In the genomic region with DNA sequence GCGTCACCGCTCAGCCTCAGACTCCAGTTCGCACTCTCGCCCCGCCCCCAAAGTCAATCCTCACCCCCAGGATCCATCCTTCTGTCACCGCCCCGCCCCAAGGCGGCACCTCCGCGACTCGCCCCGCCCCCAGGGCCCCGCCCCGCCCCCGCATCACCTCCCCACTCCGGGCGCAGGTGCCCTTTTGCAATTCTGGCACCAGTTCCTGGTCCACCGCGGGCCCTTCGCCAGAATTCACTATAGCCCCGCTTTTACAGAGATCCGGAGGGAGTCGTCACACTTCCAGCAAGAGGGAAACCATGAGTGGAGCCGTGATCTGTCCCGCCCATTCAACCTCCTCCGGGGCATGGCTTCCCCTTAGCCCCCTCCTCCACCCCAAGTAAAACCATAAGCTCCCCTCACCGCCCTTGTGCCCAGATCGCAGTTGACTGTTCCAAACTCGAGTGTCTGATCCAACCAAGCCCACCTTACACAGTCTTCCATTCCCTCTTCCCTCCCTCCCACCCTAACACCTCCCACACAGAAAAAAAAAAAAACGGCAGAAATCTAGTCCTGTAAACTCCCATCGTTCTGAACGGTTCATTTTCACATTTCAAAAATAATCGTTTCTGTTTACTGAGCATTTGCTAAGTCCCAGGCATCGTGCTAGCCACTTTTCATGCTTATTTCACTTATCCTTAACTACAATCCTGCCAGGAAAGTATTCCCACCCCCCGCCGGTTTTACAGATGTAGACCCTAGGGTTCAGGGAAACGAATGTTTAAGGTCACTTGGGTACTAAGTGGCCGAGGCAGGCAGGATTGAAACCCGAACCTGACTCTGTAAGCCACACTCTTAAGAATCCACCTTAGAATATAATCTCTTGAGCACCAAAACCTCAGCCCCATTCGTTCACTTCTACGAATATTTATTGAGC, we compare ENCODE assay signal across 8 cellular contexts. TPM values are rescaled to one million over a fixed set of nuclear protein-coding genes. Genes with fewer than 3 reads are reported as not detected.
A peak's percentile ranks its signal among the peaks of the same experiment; 100 is the strongest.
DNase-seq lines count a peak whose midpoint lies in the region; ATAC-seq and TF ChIP-seq lines count a peak whose summit lies in the region.

No MANE protein-coding gene starts in this region.

- intact Hi-C loops in dendritic cell treated with granulocyte-macrophage colony-stimulating factor and Interleukin-4, amounts not matched to agents 40 ng/mL and 50 ng/mL, for 4 days (cut with micrococcal nuclease): loop anchor here (5.0 to 10.0 kb wide), 2 partner anchors 92 to 160 kb away; a partner anchor contains a TSS

- CTCF ChIA-PET in SK-N-SH (lab: Yijun Ruan, JAX): no interaction called here

- H3K27ac ChIP-seq in BLaER1 treated with 17β-estradiol and CSF1 and Interleukin-3, amounts not matched to agents 10 nM and 100 nM: peak overlapping the region; percentile 57 to 93 (median 71); a peak in 21 of 22 replicates
- H3K27ac ChIP-seq in SK-N-SH (ENCODE audit: low read depth in 2 of 2, low read length in 1 of 2): peak overlapping the region; percentile 84 to 88
- H3K27ac ChIP-seq in temporal lobe (ENCODE audit: low read depth, low read length): peak overlapping the region; percentile 86

- no peak for TF ChIP-seq CTCF in SK-N-SH (IDR thresholded peaks at IDR 0.05)

- peaks cover 0 to 15% (median 4%) of the 10 kb centered on the region in 11 experiments; a peak in 12 of 22 replicates for H3K36me3 ChIP-seq in BLaER1 treated with 17β-estradiol and CSF1 and Interleukin-3, amounts not matched to agents 10 nM and 100 nM
- peaks cover 6 to 9% of the 10 kb centered on the region in 2 experiments for H3K36me3 ChIP-seq in SK-N-SH (replicated peaks in 1 of 2; ENCODE audit: control insufficient read depth in 1 of 2, insufficient read depth in 2 of 2, low read length in 1 of 2)

- 3% methylated on average over 39 of the region's 41 CpGs for WGBS in SK-N-SH (ENCODE audit: low lambda C conversion rate)

- TF ChIP-seq RAD21 in SK-N-SH (IDR thresholded peaks at IDR 0.05; ENCODE audit: low read length): no peak

- H3K4me3 Mint-ChIP-seq in dendritic cell treated with granulocyte-macrophage colony-stimulating factor and Interleukin-4, amounts not matched to agents 40 ng/mL and 50 ng/mL, for 4 days: peak overlapping the region; percentile 84
- peak overlapping the region; percentile 94 for H3K4me3 Mint-ChIP-seq in memory B cell

- no peak for TF ChIP-seq EP300 in SK-N-SH (IDR thresholded peaks at IDR 0.05; ENCODE audit: borderline replicate concordance in 1 of 2, low read depth in 1 of 2, low read length in 1 of 2)

- H3K27me3 Mint-ChIP-seq in dendritic cell treated with granulocyte-macrophage colony-stimulating factor and Interleukin-4, amounts not matched to agents 40 ng/mL and 50 ng/mL, for 4 days: no peaks in the 10 kb centered on the region
- H3K27me3 Mint-ChIP-seq in memory B cell: no peaks in the 10 kb centered on the region

- DNase-seq in SK-N-SH (no peak), memory B cell (ENCODE audit: low spot score in 2 of 2) (peak in 1 of 2 donors; percentile 98), NCI-H146 (lab: John Stamatoyannopoulos, UW) (no peak)

- H4K20me1 ChIP-seq in BLaER1 treated with 17β-estradiol and CSF1 and Interleukin-3, amounts not matched to agents 10 nM and 100 nM: peaks cover 0 to 11% (median 0%) of the 10 kb centered on the region in 11 experiments; a peak in 4 of 22 replicates
- H4K20me1 ChIP-seq in SK-N-SH (ENCODE audit: insufficient read depth): no peaks in the 10 kb centered on the region; the same call in 1 of the 2 replicates

- H3K9ac ChIP-seq in BLaER1 treated with 17β-estradiol and CSF1 and Interleukin-3, amounts not matched to agents 10 nM and 100 nM: peak overlapping the region; percentile 57 to 95 (median 72)
- peak overlapping the region; percentile 62 for H3K9ac ChIP-seq in SK-N-SH

- peak overlapping the region; percentile 96 for H3K27ac Mint-ChIP-seq in dendritic cell treated with granulocyte-macrophage colony-stimulating factor and Interleukin-4, amounts not matched to agents 40 ng/mL and 50 ng/mL, for 4 days
- H3K27ac Mint-ChIP-seq in memory B cell: peak overlapping the region; percentile 96

- peaks cover 16% of the 10 kb centered on the region for H3F3A ChIP-seq in SK-N-SH (replicated peaks; ENCODE audit: insufficient read depth)

- no peaks in the 10 kb centered on the region for H3K9me3 ChIP-seq in BLaER1 treated with 17β-estradiol and CSF1 and Interleukin-3, amounts not matched to agents 10 nM and 100 nM (replicated peaks in 1 of 11)
- no peaks in the 10 kb centered on the region for H3K9me3 ChIP-seq in SK-N-SH

- peaks cover 46% of the 10 kb centered on the region for H3K79me2 ChIP-seq in SK-N-SH (ENCODE audit: insufficient read depth)

- ATAC-seq in GM18909 (IDR thresholded peaks at IDR 0.05; ENCODE audit: poor library complexity, unreplicated experiment): peak; percentile 44
- peak; percentile 43 for ATAC-seq in HG03342 (IDR thresholded peaks at IDR 0.05; ENCODE audit: unreplicated experiment)
- peak; percentile 54 for ATAC-seq in memory B cell (ENCODE audit: low read depth)

- no peaks in the 10 kb centered on the region for H3K9me3 Mint-ChIP-seq in dendritic cell treated with granulocyte-macrophage colony-stimulating factor and Interleukin-4, amounts not matched to agents 40 ng/mL and 50 ng/mL, for 4 days
- H3K9me3 Mint-ChIP-seq in memory B cell: no peaks in the 10 kb centered on the region

- H3K4me3 ChIP-seq in BLaER1 treated with 17β-estradiol and CSF1 and Interleukin-3, amounts not matched to agents 10 nM and 100 nM: peak overlapping the region; percentile 60 to 91 (median 81)
- H3K4me3 ChIP-seq in SK-N-SH (ENCODE audit: low read depth in 2 of 2, low read length in 1 of 2): peak overlapping the region; percentile 88 to 89

- H3K9me2 ChIP-seq in SK-N-SH: no peaks in the 10 kb centered on the region

- H3K4me1 ChIP-seq in BLaER1 treated with 17β-estradiol and CSF1 and Interleukin-3, amounts not matched to agents 10 nM and 100 nM: peaks cover 33 to 48% (median 44%) of the 10 kb centered on the region in 10 experiments
- H3K4me1 ChIP-seq in SK-N-SH (ENCODE audit: control insufficient read depth in 1 of 2, insufficient read depth in 2 of 2, low read depth in 1 of 2, low read length in 1 of 2): peaks cover 6 to 20% of the 10 kb centered on the region in 2 experiments

- H3K36me3 Mint-ChIP-seq in dendritic cell treated with granulocyte-macrophage colony-stimulating factor and Interleukin-4, amounts not matched to agents 40 ng/mL and 50 ng/mL, for 4 days (ENCODE audit: low read depth): peaks cover 14% of the 10 kb centered on the region
- H3K36me3 Mint-ChIP-seq in memory B cell: peaks cover 1% of the 10 kb centered on the region

- peak overlapping the region; percentile 90 for H2AFZ ChIP-seq in SK-N-SH (ENCODE audit: low read depth)

- H3K4me1 Mint-ChIP-seq in dendritic cell treated with granulocyte-macrophage colony-stimulating factor and Interleukin-4, amounts not matched to agents 40 ng/mL and 50 ng/mL, for 4 days (ENCODE audit: low read depth): peaks cover 46% of the 10 kb centered on the region
- peaks cover 40% of the 10 kb centered on the region for H3K4me1 Mint-ChIP-seq in memory B cell

- H3K27me3 ChIP-seq in BLaER1 treated with 17β-estradiol and CSF1 and Interleukin-3, amounts not matched to agents 10 nM and 100 nM: no peaks in the 10 kb centered on the region
- no peaks in the 10 kb centered on the region for H3K27me3 ChIP-seq in SK-N-SH (ENCODE audit: insufficient read depth)

- H3K4me2 ChIP-seq in BLaER1 treated with 17β-estradiol and CSF1 and Interleukin-3, amounts not matched to agents 10 nM and 100 nM: peak overlapping the region; percentile 83 to 97 (median 94)
- peak overlapping the region; percentile 91 for H3K4me2 ChIP-seq in SK-N-SH

- POLR2A ChIA-PET in SK-N-SH (lab: Yijun Ruan, JAX): interaction anchor here (0.7 kb wide), 1 partner anchor 67 kb away, joined by 3 read pairs; no protein-coding TSS in a partner anchor

TF ChIP-seq in SK-N-SH, 30 proteins besides CTCF, POLR2A, EP300 and RAD21:
- TF ChIP-seq FOXM1 (IDR thresholded peaks at IDR 0.05; ENCODE audit: low read depth): no peak
- peak; percentile 56 for TF ChIP-seq MXI1 (IDR thresholded peaks at IDR 0.05; ENCODE audit: low read depth, low read length)
- no peak for TF ChIP-seq FOXJ3 (CRISPR knock-in tag; IDR thresholded peaks at IDR 0.05)
- TF ChIP-seq NFIC (IDR thresholded peaks at IDR 0.05; ENCODE audit: borderline replicate concordance): 0 out of 2 replicates have a peak, but pooled peaks have one; percentile 15
- TF ChIP-seq, protein P1, sequence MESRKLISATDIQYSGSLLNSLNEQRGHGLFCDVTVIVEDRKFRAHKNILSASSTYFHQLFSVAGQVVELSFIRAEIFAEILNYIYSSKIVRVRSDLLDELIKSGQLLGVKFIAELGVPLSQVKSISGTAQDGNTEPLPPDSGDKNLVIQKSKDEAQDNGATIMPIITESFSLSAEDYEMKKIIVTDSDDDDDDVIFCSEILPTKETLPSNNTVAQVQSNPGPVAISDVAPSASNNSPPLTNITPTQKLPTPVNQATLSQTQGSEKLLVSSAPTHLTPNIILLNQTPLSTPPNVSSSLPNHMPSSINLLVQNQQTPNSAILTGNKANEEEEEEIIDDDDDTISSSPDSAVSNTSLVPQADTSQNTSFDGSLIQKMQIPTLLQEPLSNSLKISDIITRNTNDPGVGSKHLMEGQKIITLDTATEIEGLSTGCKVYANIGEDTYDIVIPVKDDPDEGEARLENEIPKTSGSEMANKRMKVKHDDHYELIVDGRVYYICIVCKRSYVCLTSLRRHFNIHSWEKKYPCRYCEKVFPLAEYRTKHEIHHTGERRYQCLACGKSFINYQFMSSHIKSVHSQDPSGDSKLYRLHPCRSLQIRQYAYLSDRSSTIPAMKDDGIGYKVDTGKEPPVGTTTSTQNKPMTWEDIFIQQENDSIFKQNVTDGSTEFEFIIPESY (IDR thresholded peaks at IDR 0.05; ENCODE audit: borderline replicate concordance, low read depth): no peak
- no peak for TF ChIP-seq POLR2AphosphoS5 (IDR thresholded peaks at IDR 0.05; ENCODE audit: low read depth, low read length)
- TF ChIP-seq ELF1 (IDR thresholded peaks at IDR 0.05): no peak
- no peak for TF ChIP-seq RFX5 (IDR thresholded peaks at IDR 0.05; ENCODE audit: low read length)

RNA-seq across cellular contexts. Expression of a gene that starts 1.3 kb away (rescaled TPM):
- polyA plus RNA-seq in SK-N-SH (2012; rRNA removed): 16.9 and 19.2 TPM in 2 replicates
- 10.2 and 13.9 TPM in 2 replicates for polyA plus RNA-seq in SK-N-SH (2012; cell fraction: cytosol; rRNA removed)
- 35.1 and 35.9 TPM in 2 replicates for polyA plus RNA-seq in SK-N-SH (2012; cell fraction: nucleus; rRNA removed)
- total RNA-seq in temporal lobe: 3.2 TPM

RNA-seq across cellular contexts. Expression of a gene that starts 1.3 kb away (rescaled TPM):
- polyA plus RNA-seq in SK-N-SH (2012; rRNA removed): 8.4 and 13.7 TPM in 2 replicates
- 8.9 and 10.8 TPM in 2 replicates for polyA plus RNA-seq in SK-N-SH (2012; cell fraction: cytosol; rRNA removed)
- polyA plus RNA-seq in SK-N-SH (2012; cell fraction: nucleus; rRNA removed): 10.0 and 18.2 TPM in 2 replicates
- 17.5 TPM for total RNA-seq in temporal lobe

RNA-seq across cellular contexts. Expression of a gene that starts 49.4 kb away (rescaled TPM):
- polyA plus RNA-seq in SK-N-SH (2012; rRNA removed): not detected in 2 replicates
- polyA plus RNA-seq in SK-N-SH (2012; cell fraction: cytosol; rRNA removed): not detected in 2 replicates
- not detected in 2 replicates for polyA plus RNA-seq in SK-N-SH (2012; cell fraction: nucleus; rRNA removed)
- not detected for total RNA-seq in temporal lobe

RNA-seq across cellular contexts. Expression of a gene that starts 59.5 kb away (rescaled TPM):
- 0.60 and 0.66 TPM in 2 replicates for polyA plus RNA-seq in SK-N-SH (2012; rRNA removed)
- 0.41 and 0.68 TPM in 2 replicates for polyA plus RNA-seq in SK-N-SH (2012; cell fraction: cytosol; rRNA removed)
- 0.23 and 0.28 TPM in 2 replicates for polyA plus RNA-seq in SK-N-SH (2012; cell fraction: nucleus; rRNA removed)
- 0.25 TPM for total RNA-seq in temporal lobe
